In genomic region chr6:31541658-31542521, GRCh38 we compare ENCODE assay signal across 8 cellular contexts. TPM values are rescaled to one million over a fixed set of nuclear protein-coding genes. Genes with fewer than 3 reads are reported as not detected.
A peak's percentile ranks its signal among the peaks of the same experiment; 100 is the strongest.
DNase-seq lines count a peak whose midpoint lies in the region; ATAC-seq and TF ChIP-seq lines count a peak whose summit lies in the region.

TSS of gene DDX39B (minus strand) at chr6:31542003. CDS start at chr6:31540532, 1,471 bp downstream.

- peaks cover 51% of the 10 kb centered on the region for H3K4me1 Mint-ChIP-seq in HFFc6 (ENCODE audit: low read depth)

- DNase-seq in GM03348 (ENCODE audit: low spot score) (peak; percentile 96), HFFc6 (peak; percentile 95), NCI-H1048 (lab: John Stamatoyannopoulos, UW) (peak; percentile 85), germinal center (ENCODE audit: low spot score) (peak; percentile 90), nucleus accumbens (lab: John Stamatoyannopoulos, UW) (peak; percentile 64 to 98 (median 92)), superior temporal gyrus (ENCODE audit: extremely low spot score) (peak; percentile 99)
- peak; percentile 94 for DNase-seq in activated naive CD4-positive, alpha-beta T cell treated with anti-CD3 and anti-CD28 coated beads, Interleukin-2, amount 50 U/mL, for 16 hours

- peak within 1 kb of the TSS; percentile 98 for H3K27ac Mint-ChIP-seq in HFFc6

- ATAC-seq in SK-N-SH treated with all-trans-retinoic acid at 6 μM for 48 hours = peak; percentile 84

- no peak for TF ChIP-seq CTCF in HFFc6 (IDR thresholded peaks at IDR 0.05)

- H3K36me3 Mint-ChIP-seq in HFFc6 (ENCODE audit: low read depth) = peaks cover 36% of the 10 kb centered on the region

- H3K4me3 Mint-ChIP-seq in HFFc6 = peak within 1 kb of the TSS; percentile 88

- peaks cover 4% of the 10 kb centered on the region for H3K27me3 Mint-ChIP-seq in HFFc6 (ENCODE audit: insufficient read depth)

- no peaks in the 10 kb centered on the region for H3K9me3 Mint-ChIP-seq in HFFc6

TF ChIP-seq in SK-N-SH treated with all-trans-retinoic acid at 6 μM for 48 hours, 23 proteins besides CTCF, POLR2A, EP300 and RAD21:
- TF ChIP-seq CSDC2 (CRISPR knock-in tag; IDR thresholded peaks at IDR 0.05) = no peak
- peak; percentile 15; the same call in 1 of the 2 replicates for TF ChIP-seq ZFP3 (CRISPR knock-in tag; IDR thresholded peaks at IDR 0.05)
- no peak for TF ChIP-seq POU6F1 (CRISPR knock-in tag; IDR thresholded peaks at IDR 0.05; ENCODE audit: borderline replicate concordance, low read depth)
- no peak for TF ChIP-seq ZNF565 (CRISPR knock-in tag; conservative IDR thresholded peaks at IDR 0.05; ENCODE audit: low read depth)
- no peak for TF ChIP-seq TSHZ2 (CRISPR knock-in tag; IDR thresholded peaks at IDR 0.05)
- no peak for TF ChIP-seq OSR1 (CRISPR knock-in tag; IDR thresholded peaks at IDR 0.05)
- TF ChIP-seq RARB (CRISPR knock-in tag; IDR thresholded peaks at IDR 0.05) = no peak
- no peak for TF ChIP-seq ESRRG (CRISPR knock-in tag; IDR thresholded peaks at IDR 0.05)
- no peak for TF ChIP-seq ARNTL (CRISPR knock-in tag; IDR thresholded peaks at IDR 0.05; ENCODE audit: borderline replicate concordance, low read depth)

RNA-seq across cellular contexts. Expression of gene DDX39B, which starts in this region (rescaled TPM):
- 100 to 1,000 TPM; 312 to 380 (median 358) TPM for total RNA-seq in HFFc6 (2021; fragmentation: NEBNext Ultra II Directional; extraction: Animal tissue kit (Norgen Biotek cat#: 25700))

Comparison
In these comparisons a context has a peak if more than half of its experiments do, and no peak if none do; other contexts are left out.
1. Peak in every context shown above with its lines: DNase-seq and ATAC-seq.